Comparison of ENCODE assay signal across 12 cellular contexts in the genomic region with DNA sequence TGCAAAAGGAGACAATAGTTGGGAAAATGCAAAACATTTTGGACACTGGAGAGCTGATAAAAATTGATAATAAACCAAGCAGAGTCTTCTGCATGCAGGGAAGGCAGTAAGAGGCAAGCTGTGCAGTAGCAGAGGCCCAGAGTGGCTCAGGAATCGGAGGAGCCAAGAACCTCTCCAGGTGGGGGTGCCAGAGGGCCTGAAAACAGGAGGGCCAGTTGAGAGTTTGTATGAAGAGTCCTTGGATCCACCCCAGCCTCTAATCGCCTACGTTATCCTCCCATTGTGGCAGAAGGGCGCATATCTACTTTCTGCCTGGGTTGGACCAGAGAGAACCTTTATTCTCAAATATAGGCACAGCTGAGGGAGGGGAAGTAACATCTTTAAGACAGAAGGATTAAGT. TPM values are rescaled to one million over a fixed set of nuclear protein-coding genes. Genes with fewer than 3 reads are reported as not detected.
DNase-seq lines count a peak whose midpoint lies in the region; ATAC-seq and TF ChIP-seq lines count a peak whose summit lies in the region.
"Had no signal": no experiment of that assay in that cellular context is flagged by ENCODE, and none has a peak within 500 bp of the region (broad histone marks: within the 10 kb centered on the region; RNA-seq: fewer than 3 reads in every experiment).

No MANE protein-coding gene starts in this region.

- H3K4me3 ChIP-seq in body of pancreas: no peak overlapping the region
- H3K4me3 ChIP-seq in mesendoderm (ENCODE audit: low read length): no peak overlapping the region

- no peak for ATAC-seq in body of pancreas
- no peak for ATAC-seq in HG03571 (IDR thresholded peaks at IDR 0.05; ENCODE audit: unreplicated experiment)
- ATAC-seq: sciatic nerve had no signal

- no peak overlapping the region for H3K9ac ChIP-seq in mesendoderm (ENCODE audit: low read length)

- no peaks in the 10 kb centered on the region for H3K79me2 ChIP-seq in mesendoderm (ENCODE audit: control insufficient read depth, insufficient read depth, low read length)

- H3K27me3 ChIP-seq in body of pancreas (no peaks in the 10 kb centered on the region), mesendoderm (ENCODE audit: insufficient read depth, low read length, poor library complexity) (no peaks in the 10 kb centered on the region)

- H3K4me1 ChIP-seq in body of pancreas (no peaks in the 10 kb centered on the region), mesendoderm (ENCODE audit: control insufficient read depth, low read depth, low read length) (no peaks in the 10 kb centered on the region)

- no peaks in the 10 kb centered on the region for H3K79me1 ChIP-seq in mesendoderm (ENCODE audit: low read length)

- H2BK5ac ChIP-seq in mesendoderm (ENCODE audit: low read length): no peak overlapping the region

- no peak overlapping the region for H2BK15ac ChIP-seq in mesendoderm (replicated peaks; ENCODE audit: low read depth)

- H3K18ac ChIP-seq in mesendoderm (ENCODE audit: low read length): no peak overlapping the region

- TF ChIP-seq CTCF in body of pancreas (IDR thresholded peaks at IDR 0.05): peak in 1 of 7 experiments; percentile 7

- H3K23ac ChIP-seq in mesendoderm (ENCODE audit: low read length): no peak overlapping the region

- H2BK120ac ChIP-seq in mesendoderm (ENCODE audit: low read depth, low read length): no peak overlapping the region

- TF ChIP-seq POLR2A in body of pancreas (IDR thresholded peaks at IDR 0.05): no peak

- no peak overlapping the region for H3K56ac ChIP-seq in mesendoderm (ENCODE audit: low read length)

- intact Hi-C loops in body of pancreas (cut with DNase I): no loop called here

- no peak overlapping the region for H4K8ac ChIP-seq in mesendoderm (ENCODE audit: low read depth, low read length)

- no peak overlapping the region for H3K4ac ChIP-seq in mesendoderm (ENCODE audit: low read depth, low read length)

- peak; percentile 67 for DNase-seq in DMS 273 (lab: John Stamatoyannopoulos, UW; ENCODE audit: unreplicated experiment)
- DNase-seq in DMS 273 treated with DMSO at 0.1 percent for 48 hours (lab: John Stamatoyannopoulos, UW): no peak
- DNase-seq in NCI-H146 treated with DMSO at 0.1 percent for 48 hours (lab: John Stamatoyannopoulos, UW; ENCODE audit: unreplicated experiment): peak; percentile 87
- DNase-seq in body of pancreas: peak in 3 of 4 donors; percentile 7 to 39 (median 27)
- peak; percentile 81 for DNase-seq in mesendoderm
- DNase-seq in GOT3 (lab: John Stamatoyannopoulos, UW): no peak
- DNase-seq in activated gamma-delta T cell (lab: John Stamatoyannopoulos, UW): no peak
- DNase-seq: activated B cell treated with CpG ODN at 0.5 μM for 24 hours; activated naive CD4-positive, alpha-beta T cell treated with anti-CD3 and anti-CD28 coated beads, Interleukin-2, amount 10 ng/mL, durations not matched to agents 7 days and 5 days; kidney glomerular epithelial cell had no signal

- no peak overlapping the region for H3K27ac ChIP-seq in body of pancreas
- H3K27ac ChIP-seq in mesendoderm (ENCODE audit: low read depth, low read length): no peak overlapping the region

- H4K5ac ChIP-seq in mesendoderm (ENCODE audit: low read length): no peak overlapping the region

- H3K9me3 ChIP-seq in body of pancreas: no peaks in the 10 kb centered on the region

- no peak overlapping the region for H2AK5ac ChIP-seq in mesendoderm (ENCODE audit: low read length)

- WGBS in body of pancreas, 2 donors: 50 to 88% methylated on average over 4 of the region's 4 CpGs
- WGBS in mesendoderm (ENCODE audit: extremely low coverage, insufficient coverage, low lambda C conversion rate): no CpG with 5 or more reads among the region's 4 CpGs

- H3K4me2 ChIP-seq in mesendoderm (ENCODE audit: low read length): no peak overlapping the region

- H3K36me3 ChIP-seq in body of pancreas (replicated peaks in 1 of 2; ENCODE audit: insufficient read depth in 1 of 2, low read depth in 2 of 2): no peaks in the 10 kb centered on the region
- H3K36me3 ChIP-seq in mesendoderm (ENCODE audit: control insufficient read depth, insufficient read depth, low read length): no peaks in the 10 kb centered on the region

RNA-seq across cellular contexts. Expression of a gene that starts 48.9 kb away (rescaled TPM):
- 100 to 1,000 TPM; 103 to 202 TPM for total RNA-seq in body of pancreas
- 62.3 TPM for polyA plus RNA-seq in mesendoderm (2013, experiment 1 of 2)
- polyA plus RNA-seq in mesendoderm (2013, experiment 2 of 2): 63.4 TPM
- total RNA-seq: activated B cell treated with CpG ODN at 0.5 μM for 24 hours had no signal

Comparison
In these comparisons a context has a peak if more than half of its experiments do, and no peak if none do; other contexts are left out.
1. DNase-seq: peak in DMS 273 (single experiment), NCI-H146 treated with DMSO at 0.1 percent for 48 hours (single experiment), body of pancreas (3 of 4) and mesendoderm (single experiment); none in DMS 273 treated with DMSO at 0.1 percent for 48 hours (single experiment), GOT3 (single experiment) and activated gamma-delta T cell (single experiment).